In the genomic region with DNA sequence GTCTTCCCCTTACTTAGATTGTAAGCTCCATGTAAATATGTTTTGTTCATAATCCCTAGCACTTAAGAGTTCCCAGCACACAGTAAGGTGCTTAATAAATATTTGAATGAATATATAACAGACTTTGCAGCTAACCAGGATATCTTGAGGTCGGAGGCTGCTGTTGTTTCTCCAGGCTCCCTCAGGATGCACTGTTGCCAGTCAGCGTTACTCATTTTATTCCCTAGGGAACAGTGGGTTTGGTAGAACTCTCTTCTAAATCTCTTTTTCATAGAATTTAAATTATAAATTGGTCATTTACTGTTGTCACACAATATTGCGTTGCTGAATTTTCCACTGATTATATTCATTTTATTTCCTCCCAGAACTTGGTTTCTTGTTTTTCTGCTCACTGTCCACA, we compare ENCODE assay signal across 8 cellular contexts. TPM values are rescaled to one million over a fixed set of nuclear protein-coding genes. Genes with fewer than 3 reads are reported as not detected.
DNase-seq lines count a peak whose midpoint lies in the region; ATAC-seq and TF ChIP-seq lines count a peak whose summit lies in the region.

No MANE protein-coding gene starts in this region.

- H3K27ac ChIP-seq in WERI-Rb-1 = peak overlapping the region; percentile 100
- H3K27ac ChIP-seq in gastroesophageal sphincter = peak overlapping the region; percentile 84 to 100 (median 99)

- no peak for ATAC-seq in gastroesophageal sphincter
- ATAC-seq in stimulated activated naive CD8-positive, alpha-beta T cell treated with anti-CD3 and anti-CD28 coated beads, Interleukin-15, amount 100 ng/mL, for 72 hours = no peak
- ATAC-seq in HG03039 (IDR thresholded peaks at IDR 0.05; ENCODE audit: unreplicated experiment) = no peak

- CTCF ChIA-PET in HEK293T (lab: Yijun Ruan, JAX) = no interaction called here

- H3K27me3 ChIP-seq in WERI-Rb-1 (ENCODE audit: insufficient read depth, low read depth, severe bottlenecking) (no peaks in the 10 kb centered on the region), gastroesophageal sphincter (peaks cover under 1% of the 10 kb centered on the region)

- H3K27ac Mint-ChIP-seq in stimulated activated naive CD8-positive, alpha-beta T cell treated with anti-CD3 and anti-CD28 coated beads, Interleukin-15, amount 100 ng/mL, for 72 hours = peak overlapping the region; percentile 87 to 98

- H3K9me3 ChIP-seq in WERI-Rb-1 (ENCODE audit: severe bottlenecking) (no peaks in the 10 kb centered on the region), gastroesophageal sphincter (no peaks in the 10 kb centered on the region)

- H3K9me3 Mint-ChIP-seq in stimulated activated naive CD8-positive, alpha-beta T cell treated with anti-CD3 and anti-CD28 coated beads, Interleukin-15, amount 100 ng/mL, for 72 hours = no peaks in the 10 kb centered on the region

- no peak for TF ChIP-seq POLR2A in gastroesophageal sphincter (IDR thresholded peaks at IDR 0.05)

- peaks cover 0 to 31% (median 18%) of the 10 kb centered on the region in 3 donors for H3K4me1 ChIP-seq in gastroesophageal sphincter

- WGBS in gastroesophageal sphincter (ENCODE audit: low coverage in 1 of 2), 2 donors = 21 to 24% methylated on average over 3 of the region's 3 CpGs

- TF ChIP-seq EP300 in gastroesophageal sphincter (IDR thresholded peaks at IDR 0.05) = no peak

- DNase-seq in DMS53 (lab: John Stamatoyannopoulos, UW) (peak; percentile 31), DMS53 treated with DMSO at 0.1 percent for 48 hours (lab: John Stamatoyannopoulos, UW; ENCODE audit: unreplicated experiment) (no peak), WERI-Rb-1 (no peak), NCI-H748 treated with DMSO at 0.1 percent for 48 hours (lab: John Stamatoyannopoulos, UW) (no peak), HEK293T (ENCODE audit: extremely low spot score) (no peak)
- DNase-seq in stimulated activated naive CD8-positive, alpha-beta T cell treated with anti-CD3 and anti-CD28 coated beads, Interleukin-15, amount 100 ng/mL, for 72 hours = no peak

- TF ChIP-seq CTCF in WERI-Rb-1 (IDR thresholded peaks at IDR 0.05; ENCODE audit: low read depth, low read length) (no peak), gastroesophageal sphincter (IDR thresholded peaks at IDR 0.05) (no peak)

- H3K4me3 ChIP-seq in WERI-Rb-1 (ENCODE audit: low read depth, low read length) (peak overlapping the region; percentile 88), gastroesophageal sphincter (peak overlapping the region; percentile 95 to 98)

- peaks cover 34% of the 10 kb centered on the region for H3K36me3 ChIP-seq in WERI-Rb-1
- H3K36me3 ChIP-seq in gastroesophageal sphincter = peaks cover 0 to 7% of the 10 kb centered on the region in 2 donors

- POLR2A ChIA-PET in HEK293T (lab: Yijun Ruan, JAX) = interaction anchor here (0.8 to 2.8 kb wide), 7 partner anchors 11 to 56 kb away, joined by 3 to 14 read pairs (median 4); a partner anchor contains a TSS

- H3K27me3 Mint-ChIP-seq in stimulated activated naive CD8-positive, alpha-beta T cell treated with anti-CD3 and anti-CD28 coated beads, Interleukin-15, amount 100 ng/mL, for 72 hours = peaks cover 17% of the 10 kb centered on the region

- H3K4me3 Mint-ChIP-seq in stimulated activated naive CD8-positive, alpha-beta T cell treated with anti-CD3 and anti-CD28 coated beads, Interleukin-15, amount 100 ng/mL, for 72 hours = peak overlapping the region; percentile 88 to 93

- H3K4me1 Mint-ChIP-seq in stimulated activated naive CD8-positive, alpha-beta T cell treated with anti-CD3 and anti-CD28 coated beads, Interleukin-15, amount 100 ng/mL, for 72 hours = peaks cover 14% of the 10 kb centered on the region

TF ChIP-seq in HEK293T, 16 proteins besides CTCF, POLR2A, EP300 and RAD21:
- TF ChIP-seq ELF4 (IDR thresholded peaks at IDR 0.05) (no peak), NFRKB (IDR thresholded peaks at IDR 0.05) (no peak), TARDBP (IDR thresholded peaks at IDR 0.05) (no peak), FOXM1 (IDR thresholded peaks at IDR 0.05; ENCODE audit: borderline replicate concordance) (no peak), CTBP1 (IDR thresholded peaks at IDR 0.05; ENCODE audit: borderline replicate concordance) (no peak)
- TF ChIP-seq, protein P1, sequence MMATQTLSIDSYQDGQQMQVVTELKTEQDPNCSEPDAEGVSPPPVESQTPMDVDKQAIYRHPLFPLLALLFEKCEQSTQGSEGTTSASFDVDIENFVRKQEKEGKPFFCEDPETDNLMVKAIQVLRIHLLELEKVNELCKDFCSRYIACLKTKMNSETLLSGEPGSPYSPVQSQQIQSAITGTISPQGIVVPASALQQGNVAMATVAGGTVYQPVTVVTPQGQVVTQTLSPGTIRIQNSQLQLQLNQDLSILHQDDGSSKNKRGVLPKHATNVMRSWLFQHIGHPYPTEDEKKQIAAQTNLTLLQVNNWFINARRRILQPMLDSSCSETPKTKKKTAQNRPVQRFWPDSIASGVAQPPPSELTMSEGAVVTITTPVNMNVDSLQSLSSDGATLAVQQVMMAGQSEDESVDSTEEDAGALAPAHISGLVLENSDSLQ (IDR thresholded peaks at IDR 0.05) = no peak

RNA-seq across cellular contexts. Expression of a gene that starts 1.0 kb away (rescaled TPM):
- total RNA-seq in gastroesophageal sphincter = 100 to 1,000 TPM in 3 of 4 donors, 10 to 100 TPM in 1; 94.5 to 132 (median 115) TPM

RNA-seq across cellular contexts. Expression of a gene that starts 54.9 kb away (rescaled TPM):
- total RNA-seq in gastroesophageal sphincter = 10 to 100 TPM; 19.9 to 27.5 (median 21.6) TPM
